ENCODE assay signal across 13 cellular contexts in the genomic region with DNA sequence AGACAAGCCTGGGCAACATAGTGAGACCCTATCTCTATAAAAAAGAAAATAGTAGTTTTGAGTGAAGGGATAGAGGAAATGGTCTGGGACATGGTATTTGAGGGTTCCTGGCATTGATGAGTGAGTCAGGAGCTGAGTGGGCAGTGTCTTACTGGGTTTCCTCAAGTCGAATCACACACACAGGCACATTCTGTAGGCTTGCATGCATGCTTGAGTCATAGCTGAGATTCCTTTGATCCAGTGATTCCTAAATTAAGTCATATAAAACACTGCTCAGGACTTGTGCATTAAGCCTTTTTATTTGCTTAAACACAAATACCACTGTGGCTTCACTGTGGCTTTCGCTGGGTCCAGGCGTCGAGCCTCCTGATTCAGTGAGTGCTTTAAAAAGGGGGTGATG.
DNase-seq lines count a peak whose midpoint lies in the region; TF ChIP-seq lines count a peak whose summit lies in the region.
"Had no signal": no experiment of that assay in that cellular context is flagged by ENCODE, and none has a peak within 500 bp of the region (broad histone marks: within the 10 kb centered on the region; RNA-seq: fewer than 3 reads in every experiment).

No MANE protein-coding gene starts in this region.

- H2AFZ ChIP-seq in fibroblast of lung (ENCODE audit: low read length), result no peak overlapping the region
- H2AFZ ChIP-seq in hepatocyte, result no peak overlapping the region

- POLR2A ChIA-PET in activated CD4-positive, alpha-beta memory T cell treated with anti-CD3 and anti-CD28 coated beads for 36 hours (lab: Charles Lee), result no interaction called here
- POLR2A ChIA-PET in activated CD4-positive, alpha-beta memory T cell treated with anti-CD3 and anti-CD28 coated beads, Interleukin-2, amount 10 ng/mL, durations not matched to agents 7 days and 5 days (lab: Charles Lee), result no interaction called here

- H3K27ac ChIP-seq in SJSA1, result peak overlapping the region; percentile 73
- peak overlapping the region; percentile 81 for H3K27ac ChIP-seq in fibroblast of lung (ENCODE audit: insufficient read depth, low read length)
- no peak overlapping the region for H3K27ac ChIP-seq in hepatocyte
- H3K27ac ChIP-seq in right atrium auricular region, result no peak overlapping the region

- H3K4me3 ChIP-seq in SJSA1 (no peak overlapping the region), fibroblast of lung (replicated peaks in 1 of 4; ENCODE audit: control extremely low read depth in 1 of 4, insufficient read depth in 1 of 4, low read depth in 3 of 4, low read length in 4 of 4) (no peak overlapping the region), skeletal muscle satellite cell (ENCODE audit: low read length) (peak overlapping the region; percentile 30), hepatocyte (no peak overlapping the region), right atrium auricular region (no peak overlapping the region)

- CTCF ChIA-PET in activated CD4-positive, alpha-beta memory T cell treated with anti-CD3 and anti-CD28 coated beads for 36 hours (lab: Charles Lee), result no interaction called here
- CTCF ChIA-PET in activated CD4-positive, alpha-beta memory T cell treated with anti-CD3 and anti-CD28 coated beads, Interleukin-2, amount 10 ng/mL, durations not matched to agents 7 days and 5 days (lab: Charles Lee), result interaction anchor here (0.6 to 1.1 kb wide), 3 partner anchors 117 to 270 kb away, joined by 3 to 5 read pairs (median 4); no protein-coding TSS in a partner anchor

- H3K36me3 ChIP-seq in SJSA1, result peaks cover 12% of the 10 kb centered on the region; the same call in 1 of the 2 replicates
- H3K36me3 ChIP-seq in fibroblast of lung (ENCODE audit: control insufficient read depth, insufficient read depth, low read length), result no peaks in the 10 kb centered on the region
- no peaks in the 10 kb centered on the region for H3K36me3 ChIP-seq in skeletal muscle satellite cell (ENCODE audit: insufficient read depth, low read length)
- H3K36me3 ChIP-seq in hepatocyte (replicated peaks; ENCODE audit: insufficient read depth, low read depth), result no peaks in the 10 kb centered on the region
- no peaks in the 10 kb centered on the region for H3K36me3 ChIP-seq in right atrium auricular region

- no peaks in the 10 kb centered on the region for H4K20me1 ChIP-seq in fibroblast of lung (ENCODE audit: control insufficient read depth, extremely low read depth, insufficient read depth, low read length)
- H4K20me1 ChIP-seq in hepatocyte (ENCODE audit: insufficient read depth, poor library complexity, severe bottlenecking), result no peaks in the 10 kb centered on the region

- TF ChIP-seq CTCF in fibroblast of lung (conservative IDR thresholded peaks at IDR 0.05 in 1 of 2, IDR thresholded peaks at IDR 0.05 in 1 of 2; ENCODE audit: low read depth in 1 of 2, low read length in 2 of 2) (no peak), hepatocyte (IDR thresholded peaks at IDR 0.05; ENCODE audit: poor library complexity) (no peak), right atrium auricular region (IDR thresholded peaks at IDR 0.05) (no peak)

- in situ Hi-C loops in KBM-7 (cut with MboI; ENCODE audit: low pct_unique_long_range_greater_than_20kb, low sequenced_read_pairs), result no loop called here

- H3K36me3 Mint-ChIP-seq in activated CD4-positive, alpha-beta memory T cell treated with anti-CD3 and anti-CD28 coated beads for 36 hours, result no peaks in the 10 kb centered on the region
- no peaks in the 10 kb centered on the region for H3K36me3 Mint-ChIP-seq in activated CD4-positive, alpha-beta memory T cell treated with anti-CD3 and anti-CD28 coated beads, Interleukin-2, amount 10 ng/mL, durations not matched to agents 7 days and 5 days (ENCODE audit: low read depth)

- H3K27me3 Mint-ChIP-seq in activated CD4-positive, alpha-beta memory T cell treated with anti-CD3 and anti-CD28 coated beads for 36 hours, result no peaks in the 10 kb centered on the region
- H3K27me3 Mint-ChIP-seq in activated CD4-positive, alpha-beta memory T cell treated with anti-CD3 and anti-CD28 coated beads, Interleukin-2, amount 10 ng/mL, durations not matched to agents 7 days and 5 days, result no peaks in the 10 kb centered on the region

- H3K4me3 Mint-ChIP-seq in activated CD4-positive, alpha-beta memory T cell treated with anti-CD3 and anti-CD28 coated beads for 36 hours, result no peak overlapping the region
- H3K4me3 Mint-ChIP-seq in activated CD4-positive, alpha-beta memory T cell treated with anti-CD3 and anti-CD28 coated beads, Interleukin-2, amount 10 ng/mL, durations not matched to agents 7 days and 5 days, result no peak overlapping the region

- H3K9ac ChIP-seq in fibroblast of lung (ENCODE audit: insufficient read depth, low read length) (no peak overlapping the region), skeletal muscle satellite cell (ENCODE audit: low read depth, low read length) (peak overlapping the region; percentile 51)

- H3K4me2 ChIP-seq in fibroblast of lung (ENCODE audit: extremely low read depth, insufficient read depth, low read length), result no peak overlapping the region
- H3K4me2 ChIP-seq in skeletal muscle satellite cell (ENCODE audit: low read length), result peak overlapping the region; percentile 69
- no peak overlapping the region for H3K4me2 ChIP-seq in hepatocyte

- no peak overlapping the region for H3K27ac Mint-ChIP-seq in activated CD4-positive, alpha-beta memory T cell treated with anti-CD3 and anti-CD28 coated beads for 36 hours
- H3K27ac Mint-ChIP-seq in activated CD4-positive, alpha-beta memory T cell treated with anti-CD3 and anti-CD28 coated beads, Interleukin-2, amount 10 ng/mL, durations not matched to agents 7 days and 5 days, result no peak overlapping the region

- WGBS in hepatocyte (ENCODE audit: low lambda C conversion rate, missing lambda C conversion rate), result 74% methylated on average over 4 of the region's 4 CpGs

- no peaks in the 10 kb centered on the region for H3K27me3 ChIP-seq in SJSA1 (replicated peaks)
- no peaks in the 10 kb centered on the region for H3K27me3 ChIP-seq in fibroblast of lung (ENCODE audit: control insufficient read depth, insufficient read depth, low read length)
- H3K27me3 ChIP-seq in skeletal muscle satellite cell (ENCODE audit: control insufficient read depth, insufficient read depth, low read length), result no peaks in the 10 kb centered on the region
- no peaks in the 10 kb centered on the region for H3K27me3 ChIP-seq in hepatocyte
- no peaks in the 10 kb centered on the region for H3K27me3 ChIP-seq in right atrium auricular region

- peaks cover 19% of the 10 kb centered on the region for H3K4me1 ChIP-seq in SJSA1 (replicated peaks)
- H3K4me1 ChIP-seq in fibroblast of lung (ENCODE audit: control insufficient read depth, extremely low read depth, insufficient read depth, low read length), result peaks cover 9% of the 10 kb centered on the region
- H3K4me1 ChIP-seq in skeletal muscle satellite cell (ENCODE audit: control insufficient read depth, insufficient read depth, low read length), result peaks cover 42% of the 10 kb centered on the region
- H3K4me1 ChIP-seq in hepatocyte (ENCODE audit: insufficient read depth), result no peaks in the 10 kb centered on the region
- no peaks in the 10 kb centered on the region for H3K4me1 ChIP-seq in right atrium auricular region

- no peaks in the 10 kb centered on the region for H3K9me3 Mint-ChIP-seq in activated CD4-positive, alpha-beta memory T cell treated with anti-CD3 and anti-CD28 coated beads for 36 hours
- no peaks in the 10 kb centered on the region for H3K9me3 Mint-ChIP-seq in activated CD4-positive, alpha-beta memory T cell treated with anti-CD3 and anti-CD28 coated beads, Interleukin-2, amount 10 ng/mL, durations not matched to agents 7 days and 5 days

- H3K4me1 Mint-ChIP-seq in activated CD4-positive, alpha-beta memory T cell treated with anti-CD3 and anti-CD28 coated beads for 36 hours (ENCODE audit: low read depth), result peaks cover 8% of the 10 kb centered on the region
- H3K4me1 Mint-ChIP-seq in activated CD4-positive, alpha-beta memory T cell treated with anti-CD3 and anti-CD28 coated beads, Interleukin-2, amount 10 ng/mL, durations not matched to agents 7 days and 5 days, result no peaks in the 10 kb centered on the region

- H3K9me3 ChIP-seq in SJSA1 (replicated peaks), result no peaks in the 10 kb centered on the region
- H3K9me3 ChIP-seq in fibroblast of lung (ENCODE audit: control insufficient read depth, insufficient read depth, low read depth, low read length), result no peaks in the 10 kb centered on the region
- no peaks in the 10 kb centered on the region for H3K9me3 ChIP-seq in skeletal muscle satellite cell (replicated peaks; ENCODE audit: low read length)
- no peaks in the 10 kb centered on the region for H3K9me3 ChIP-seq in hepatocyte (ENCODE audit: low read depth)
- no peaks in the 10 kb centered on the region for H3K9me3 ChIP-seq in right atrium auricular region

- peak; percentile 20 for DNase-seq in activated CD4-positive, alpha-beta memory T cell treated with anti-CD3 and anti-CD28 coated beads for 36 hours
- no peak for DNase-seq in activated CD4-positive, alpha-beta memory T cell treated with anti-CD3 and anti-CD28 coated beads, Interleukin-2, amount 10 ng/mL, durations not matched to agents 7 days and 5 days
- peak; percentile 78 to 82 for DNase-seq in SJSA1 (ENCODE audit: low read depth in 1 of 2, low spot score in 2 of 2)
- DNase-seq in fibroblast of lung (ENCODE audit: low read depth in 2 of 2), result peak; percentile 90 to 100
- no peak for DNase-seq in hepatocyte (ENCODE audit: low spot score)
- DNase-seq in KBM-7, result no peak
- DNase-seq in right atrium auricular region (ENCODE audit: low spot score), result no peak
- DNase-seq: activated CD4-positive, alpha-beta T cell treated with anti-CD3 and anti-CD28 coated beads for 1 hour; AML-193; kidney; NCI-H1694 treated with DMSO at 0.1 percent for 48 hours; retina had no signal

- H3K79me2 ChIP-seq in fibroblast of lung (ENCODE audit: control insufficient read depth, insufficient read depth, low read length) (no peaks in the 10 kb centered on the region), hepatocyte (no peaks in the 10 kb centered on the region)

- intact Hi-C loops in activated CD4-positive, alpha-beta memory T cell treated with anti-CD3 and anti-CD28 coated beads for 36 hours (cut with micrococcal nuclease), result no loop called here

- H3K9me2 ChIP-seq in hepatocyte (replicated peaks; ENCODE audit: insufficient read depth), result no peaks in the 10 kb centered on the region

Comparison
In these comparisons a context has a peak if more than half of its experiments do, and no peak if none do; other contexts are left out.
1. DNase-seq: peak in activated CD4-positive, alpha-beta memory T cell treated with anti-CD3 and anti-CD28 coated beads for 36 hours (single experiment), SJSA1 (2 of 2) and fibroblast of lung (2 of 2); none in activated CD4-positive, alpha-beta memory T cell treated with anti-CD3 and anti-CD28 coated beads, Interleukin-2, amount 10 ng/mL, durations not matched to agents 7 days and 5 days (single experiment), hepatocyte (single experiment), KBM-7 (single experiment) and right atrium auricular region (single experiment).
2. H3K27ac ChIP-seq: peak in SJSA1 (single experiment) and fibroblast of lung (single experiment); none in hepatocyte (single experiment) and right atrium auricular region (0 of 2).